15 cellular contexts compared by ENCODE assay signal in genomic region chr17:60388742-60389141, GRCh38. TPM values are rescaled to one million over a fixed set of nuclear protein-coding genes. Genes with fewer than 3 reads are reported as not detected.
DNase-seq lines count a peak whose midpoint lies in the region; TF ChIP-seq lines count a peak whose summit lies in the region.
"Had no signal": no experiment of that assay in that cellular context is flagged by ENCODE, and none has a peak within 500 bp of the region (broad histone marks: within the 10 kb centered on the region; RNA-seq: fewer than 3 reads in every experiment).

No MANE protein-coding gene starts in this region.

- 0% methylated on average over 1 of the region's 3 CpGs; no CpG with 5 or more reads in 1 of the 2 experiments for WGBS in mesodermal cell (ENCODE audit: insufficient coverage in 2 of 2), 2 experiments

- H4K20me1 ChIP-seq in BLaER1, result peaks cover 70% of the 10 kb centered on the region

- TF ChIP-seq CTCF in WI38 (IDR thresholded peaks at IDR 0.05; ENCODE audit: low read depth, low read length), result no peak

- H3K27me3 ChIP-seq in BLaER1, result no peaks in the 10 kb centered on the region

- H3K9me3 ChIP-seq in BLaER1 (no peaks in the 10 kb centered on the region), mesodermal cell (ENCODE audit: control insufficient read depth, low read length) (no peaks in the 10 kb centered on the region)

- peaks cover 6% of the 10 kb centered on the region; the same call in 1 of the 2 replicates for H3K36me3 ChIP-seq in BLaER1
- no peaks in the 10 kb centered on the region for H3K36me3 ChIP-seq in mesodermal cell (ENCODE audit: control insufficient read depth, insufficient read depth, low read length)

- H3K4me3 ChIP-seq in BLaER1 (no peak overlapping the region), WI38 (ENCODE audit: low read depth, low read length) (peak overlapping the region; percentile 16; the same call in 1 of the 2 replicates), mesodermal cell (ENCODE audit: extremely low read depth, insufficient read depth, low read length, poor library complexity, severe bottlenecking) (no peak overlapping the region)

- in situ Hi-C loops in ACHN (cut with HindIII; ENCODE audit: low pct_ligation_motif_present, low pct_unique_long_range_greater_than_20kb, low sequenced_read_pairs), result no loop called here

- H3K4me1 ChIP-seq in BLaER1 (peaks cover 50% of the 10 kb centered on the region), mesodermal cell (ENCODE audit: control insufficient read depth, insufficient read depth, low read length, poor library complexity, severe bottlenecking) (peaks cover 36% of the 10 kb centered on the region)

- H3K4me2 ChIP-seq in BLaER1, result 0 out of 2 replicates have a peak overlapping the region, but pooled peaks have one; percentile 15

- H3K27ac ChIP-seq in BLaER1 (no peak overlapping the region), mesodermal cell (ENCODE audit: low read depth, low read length, severe bottlenecking) (peak overlapping the region; percentile 3)
- H3K27ac ChIP-seq: parathyroid adenoma had no signal

- peak in 49 of 76 experiments; percentile 2 to 75 (median 41) for DNase-seq in HUDEP-2 (lab: John Stamatoyannopoulos, UW; ENCODE audit: unreplicated experiment in 76 of 76)
- DNase-seq in ACHN, result no peak
- no peak for DNase-seq in activated CD4-positive, CD25-positive, alpha-beta regulatory T cell treated with anti-CD3 and anti-CD28 coated beads, Interleukin-2, amount 50 U/mL, for 72 hours
- no peak for DNase-seq in NOMO-1 (lab: John Stamatoyannopoulos, UW; ENCODE audit: unreplicated experiment in 2 of 2)
- DNase-seq in NK-92 (lab: John Stamatoyannopoulos, UW; ENCODE audit: unreplicated experiment), result no peak
- DNase-seq: activated B cell treated with CpG ODN at 0.5 μM for 24 hours; EL; hypothalamus; NCI-H2081 treated with DMSO at 0.1 percent for 48 hours; NK-92 treated with Interleukin-12 subunit alpha and Interleukin-12 subunit beta, amount 100 ng/mL, for 24 hours; stimulated activated CD4-positive, alpha-beta T cell treated with anti-CD3 and anti-CD28 coated beads, Interleukin-15, amount 100 ng/mL, for 24 hours had no signal

- no peak overlapping the region for H3K9ac ChIP-seq in BLaER1
- H3K9ac ChIP-seq: parathyroid adenoma had no signal

RNA-seq across cellular contexts. Expression of gene USP32, which starts 3.2 kb away (rescaled TPM):
- 31.4 TPM for polyA plus RNA-seq in mesodermal cell (2013, experiment 1 of 2)
- 30.6 TPM for polyA plus RNA-seq in mesodermal cell (2013, experiment 2 of 2)

RNA-seq across cellular contexts. Expression of gene CHCT1, which starts 33.5 kb away (rescaled TPM):
- polyA plus RNA-seq in mesodermal cell (2013, experiment 1 of 2), result not detected
- not detected for polyA plus RNA-seq in mesodermal cell (2013, experiment 2 of 2)

Comparison
In these comparisons a context has a peak if more than half of its experiments do, and no peak if none do; other contexts are left out.
1. DNase-seq: peak in HUDEP-2 (49 of 76); none in ACHN (single experiment), activated CD4-positive, CD25-positive, alpha-beta regulatory T cell treated with anti-CD3 and anti-CD28 coated beads, Interleukin-2, amount 50 U/mL, for 72 hours (single experiment), NOMO-1 (0 of 2) and NK-92 (single experiment).